In genomic region chr10:25174461-25175230, GRCh38 we compare ENCODE assay signal across 8 cellular contexts. TPM values are rescaled to one million over a fixed set of nuclear protein-coding genes. Genes with fewer than 3 reads are reported as not detected.
DNase-seq lines count a peak whose midpoint lies in the region; ATAC-seq and TF ChIP-seq lines count a peak whose summit lies in the region.

Gene GPR158 (plus strand): TSS chr10:25175001. CDS start chr10:25175421, 420 bp downstream.

- H2BK15ac ChIP-seq in H9 (ENCODE audit: low read depth, low read length) = no peak within 1 kb of the TSS

- H4K5ac ChIP-seq in H9 (ENCODE audit: insufficient read length, low read depth, low read length) = no peak within 1 kb of the TSS

- no peak for TF ChIP-seq RAD21 in liver (IDR thresholded peaks at IDR 0.05)

- no peak within 1 kb of the TSS for H3K4me3 ChIP-seq in effector memory CD4-positive, alpha-beta T cell (ENCODE audit: insufficient read depth, low read depth, low read length, poor library complexity, severe bottlenecking)
- H3K4me3 ChIP-seq in liver (ENCODE audit: low read depth in 1 of 3, low read length in 3 of 3) = peak within 1 kb of the TSS in 2 of 3 donors; percentile 45 to 74

- no peak within 1 kb of the TSS for H2BK5ac ChIP-seq in H9 (ENCODE audit: insufficient read length, low read length)

- H3K4me1 ChIP-seq in H9 (ENCODE audit: insufficient read depth, low read length) = no peaks in the 10 kb centered on the region; the same call in 1 of the 2 replicates
- no peaks in the 10 kb centered on the region for H3K4me1 ChIP-seq in effector memory CD4-positive, alpha-beta T cell (ENCODE audit: control insufficient read depth, insufficient read depth, low read length, poor library complexity, severe bottlenecking)
- H3K4me1 ChIP-seq in liver (ENCODE audit: control insufficient read depth in 4 of 4, insufficient read depth in 4 of 4, low read length in 3 of 4) = peaks cover 9 to 27% (median 13%) of the 10 kb centered on the region in 4 donors

- no peak within 1 kb of the TSS for H2BK20ac ChIP-seq in H9 (ENCODE audit: low read depth, low read length, poor library complexity, severe bottlenecking)

- H3K27me3 Mint-ChIP-seq in H9 (ENCODE audit: low read depth) = peaks cover 58% of the 10 kb centered on the region

- no peaks in the 10 kb centered on the region for H4K20me1 ChIP-seq in H9 (ENCODE audit: control insufficient read depth, insufficient read depth, insufficient read length)

- H2BK12ac ChIP-seq in H9 (ENCODE audit: insufficient read length, low read depth, low read length) = no peak within 1 kb of the TSS

- no peak within 1 kb of the TSS for H4K8ac ChIP-seq in H9 (replicated peaks; ENCODE audit: insufficient read length, low read depth, low read length)

- no peak within 1 kb of the TSS for H2BK120ac ChIP-seq in H9 (ENCODE audit: low read depth, low read length, poor library complexity, severe bottlenecking)

- H3K23ac ChIP-seq in H9 (ENCODE audit: insufficient read length, low read depth, low read length) = no peak within 1 kb of the TSS

- peak within 1 kb of the TSS; percentile 77 to 86 for H3K4me3 Mint-ChIP-seq in H9

- no peak within 1 kb of the TSS; the same call in 1 of the 2 replicates for H3K14ac ChIP-seq in H9 (ENCODE audit: insufficient read depth, low read length)

- H3K27me3 ChIP-seq in H9 (ENCODE audit: insufficient read depth, low read length) (peaks cover 8% of the 10 kb centered on the region; the same call in 1 of the 2 replicates), liver (ENCODE audit: control insufficient read depth in 4 of 4, insufficient read depth in 4 of 4, low read length in 3 of 4) (peaks cover 2 to 18% (median 9%) of the 10 kb centered on the region in 4 donors)
- peaks cover 22% of the 10 kb centered on the region for H3K27me3 ChIP-seq in effector memory CD4-positive, alpha-beta T cell (replicated peaks; ENCODE audit: control insufficient read depth, insufficient read depth, low read length, poor library complexity, severe bottlenecking)

- no peaks in the 10 kb centered on the region; a peak in 1 of 5 replicates for H3K9me3 Mint-ChIP-seq in H9

- ATAC-seq in HG02623 (IDR thresholded peaks at IDR 0.05; ENCODE audit: unreplicated experiment) = no peak

- H2AFZ ChIP-seq in H9 (ENCODE audit: low read length) = no peak within 1 kb of the TSS

- peaks cover 22% of the 10 kb centered on the region for H3K23me2 ChIP-seq in H9 (ENCODE audit: insufficient read length, low read depth, low read length, poor library complexity, severe bottlenecking)

- peak within 1 kb of the TSS in 1 of 3 experiments; percentile 81; a peak in 1 of 7 replicates for H3K27ac Mint-ChIP-seq in H9

- H3K36me3 Mint-ChIP-seq in H9 (ENCODE audit: insufficient read depth in 1 of 3, low read depth in 3 of 3) = no peaks in the 10 kb centered on the region; a peak in 1 of 7 replicates

- H3K56ac ChIP-seq in H9 (ENCODE audit: insufficient read length, low read depth, low read length) = no peak within 1 kb of the TSS

- no peak within 1 kb of the TSS for H4K91ac ChIP-seq in H9 (ENCODE audit: insufficient read length, low read depth, low read length)

- H2AK5ac ChIP-seq in H9 (ENCODE audit: insufficient read length, low read length) = no peak within 1 kb of the TSS

- TF ChIP-seq CTCF in H9 (conservative IDR thresholded peaks at IDR 0.05) = no peak
- TF ChIP-seq CTCF in liver (IDR thresholded peaks at IDR 0.05; ENCODE audit: low read depth, low read length, missing input control) = no peak

- H3K4ac ChIP-seq in H9 (ENCODE audit: low read depth, low read length) = no peak within 1 kb of the TSS

- peaks cover 15 to 18% of the 10 kb centered on the region in 2 experiments for H3K4me1 Mint-ChIP-seq in H9

- no peak within 1 kb of the TSS for H3T11ph ChIP-seq in H9 (ENCODE audit: low read length)

- DNase-seq in C1 segment of cervical spinal cord (lab: John Stamatoyannopoulos, UW) (peak in 13 of 14 donors; percentile 53 to 97 (median 84)), H9 (peak; percentile 95), NCI-H2227 treated with DMSO at 0.1 percent for 48 hours (lab: John Stamatoyannopoulos, UW) (peak; percentile 89)
- DNase-seq in activated CD8-positive, alpha-beta memory T cell treated with anti-CD3 and anti-CD28 coated beads for 24 hours = peak; percentile 73
- DNase-seq in effector memory CD4-positive, alpha-beta T cell = peak in 2 of 3 donors; percentile 3 to 9
- peak; percentile 42 to 63 for DNase-seq in stimulated activated CD4-positive, alpha-beta T cell treated with anti-CD3 and anti-CD28 coated beads, Interleukin-2, amount 100 ng/mL, for 24 hours

- peak within 1 kb of the TSS; percentile 66 for H3K4me2 ChIP-seq in H9 (ENCODE audit: insufficient read depth, insufficient read length, low read length)

- H3K9ac ChIP-seq in H9 (ENCODE audit: extremely low read depth, insufficient read length, low read length) = no peak within 1 kb of the TSS
- no peak within 1 kb of the TSS for H3K9ac ChIP-seq in liver (ENCODE audit: low read depth in 1 of 2, low read length in 2 of 2)

- H3K79me1 ChIP-seq in H9 (ENCODE audit: insufficient read depth, low read depth, low read length, poor library complexity, severe bottlenecking) = no peaks in the 10 kb centered on the region

- no peak within 1 kb of the TSS for H3K27ac ChIP-seq in H9 (ENCODE audit: insufficient read length, low read depth, low read length)
- H3K27ac ChIP-seq in effector memory CD4-positive, alpha-beta T cell (ENCODE audit: insufficient read depth, low read length, poor library complexity, severe bottlenecking) = no peak within 1 kb of the TSS
- no peak within 1 kb of the TSS for H3K27ac ChIP-seq in liver (ENCODE audit: low read depth in 1 of 2, low read length in 2 of 2)

- no CpG with 5 or more reads among the region's 83 CpGs for WGBS in H9 (ENCODE audit: extremely low coverage, insufficient read length, low lambda C conversion rate)
- 7% methylated on average over 83 of the region's 83 CpGs for WGBS in liver

- no peaks in the 10 kb centered on the region for H3K79me2 ChIP-seq in H9 (ENCODE audit: insufficient read depth, low read length)

- H3K36me3 ChIP-seq in effector memory CD4-positive, alpha-beta T cell (ENCODE audit: control insufficient read depth, insufficient read depth, low read length) = no peaks in the 10 kb centered on the region
- H3K36me3 ChIP-seq in liver (ENCODE audit: control insufficient read depth in 4 of 4, insufficient read depth in 3 of 4, low read depth in 1 of 4, low read length in 3 of 4) = no peaks in the 10 kb centered on the region

- no peaks in the 10 kb centered on the region for H3K9me3 ChIP-seq in H9 (ENCODE audit: control insufficient read depth, low read depth, low read length)
- H3K9me3 ChIP-seq in effector memory CD4-positive, alpha-beta T cell (ENCODE audit: control insufficient read depth, low read length) = no peaks in the 10 kb centered on the region
- no peaks in the 10 kb centered on the region for H3K9me3 ChIP-seq in liver (ENCODE audit: control insufficient read depth in 4 of 4, low read length in 3 of 4)

- no peak within 1 kb of the TSS for H3K18ac ChIP-seq in H9 (ENCODE audit: insufficient read length, low read depth, low read length)

TF ChIP-seq in liver, 16 proteins besides CTCF, POLR2A, EP300 and RAD21:
- no peak for TF ChIP-seq GABPA (IDR thresholded peaks at IDR 0.05 in 1 of 2, conservative IDR thresholded peaks at IDR 0.05 in 1 of 2)
- peak; percentile 19 for TF ChIP-seq SP1 (IDR thresholded peaks at IDR 0.05)
- TF ChIP-seq, protein P1, sequence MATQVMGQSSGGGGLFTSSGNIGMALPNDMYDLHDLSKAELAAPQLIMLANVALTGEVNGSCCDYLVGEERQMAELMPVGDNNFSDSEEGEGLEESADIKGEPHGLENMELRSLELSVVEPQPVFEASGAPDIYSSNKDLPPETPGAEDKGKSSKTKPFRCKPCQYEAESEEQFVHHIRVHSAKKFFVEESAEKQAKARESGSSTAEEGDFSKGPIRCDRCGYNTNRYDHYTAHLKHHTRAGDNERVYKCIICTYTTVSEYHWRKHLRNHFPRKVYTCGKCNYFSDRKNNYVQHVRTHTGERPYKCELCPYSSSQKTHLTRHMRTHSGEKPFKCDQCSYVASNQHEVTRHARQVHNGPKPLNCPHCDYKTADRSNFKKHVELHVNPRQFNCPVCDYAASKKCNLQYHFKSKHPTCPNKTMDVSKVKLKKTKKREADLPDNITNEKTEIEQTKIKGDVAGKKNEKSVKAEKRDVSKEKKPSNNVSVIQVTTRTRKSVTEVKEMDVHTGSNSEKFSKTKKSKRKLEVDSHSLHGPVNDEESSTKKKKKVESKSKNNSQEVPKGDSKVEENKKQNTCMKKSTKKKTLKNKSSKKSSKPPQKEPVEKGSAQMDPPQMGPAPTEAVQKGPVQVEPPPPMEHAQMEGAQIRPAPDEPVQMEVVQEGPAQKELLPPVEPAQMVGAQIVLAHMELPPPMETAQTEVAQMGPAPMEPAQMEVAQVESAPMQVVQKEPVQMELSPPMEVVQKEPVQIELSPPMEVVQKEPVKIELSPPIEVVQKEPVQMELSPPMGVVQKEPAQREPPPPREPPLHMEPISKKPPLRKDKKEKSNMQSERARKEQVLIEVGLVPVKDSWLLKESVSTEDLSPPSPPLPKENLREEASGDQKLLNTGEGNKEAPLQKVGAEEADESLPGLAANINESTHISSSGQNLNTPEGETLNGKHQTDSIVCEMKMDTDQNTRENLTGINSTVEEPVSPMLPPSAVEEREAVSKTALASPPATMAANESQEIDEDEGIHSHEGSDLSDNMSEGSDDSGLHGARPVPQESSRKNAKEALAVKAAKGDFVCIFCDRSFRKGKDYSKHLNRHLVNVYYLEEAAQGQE (IDR thresholded peaks at IDR 0.05) = peak; percentile 100
- TF ChIP-seq NR2F2 (IDR thresholded peaks at IDR 0.05) = no peak

RNA-seq across cellular contexts. Expression of gene GPR158, which starts in this region (rescaled TPM):
- total RNA-seq in H9 (2021) (0.24 and 0.33 TPM in 2 replicates), liver (under 1 TPM in 1 of 2 donors, not detected in 1; 0.08 TPM)
- under 1 TPM in 1 of 2 donors, not detected in 1; 0.03 TPM for polyA plus RNA-seq in liver

Comparison
In these comparisons a context has a peak if more than half of its experiments do, and no peak if none do; other contexts are left out.
1. Peak in DNase-seq and H3K4me2 ChIP-seq in H9; RNA of the gene not detected or under 1 TPM.
2. DNase-seq: peak in every context shown above with its lines; median percentile 95 in H9; 89 in NCI-H2227 treated with DMSO at 0.1 percent for 48 hours; 84 in C1 segment of cervical spinal cord; 73 in activated CD8-positive, alpha-beta memory T cell treated with anti-CD3 and anti-CD28 coated beads for 24 hours; 52 in stimulated activated CD4-positive, alpha-beta T cell treated with anti-CD3 and anti-CD28 coated beads, Interleukin-2, amount 100 ng/mL, for 24 hours; 6 in effector memory CD4-positive, alpha-beta T cell.